11 cellular contexts compared by ENCODE assay signal in genomic region chr1:15231714-15232201, GRCh38. TPM values are rescaled to one million over a fixed set of nuclear protein-coding genes. Genes with fewer than 3 reads are reported as not detected.
DNase-seq lines count a peak whose midpoint lies in the region; ATAC-seq and TF ChIP-seq lines count a peak whose summit lies in the region.
"Had no signal": no experiment of that assay in that cellular context is flagged by ENCODE, and none has a peak within 500 bp of the region (broad histone marks: within the 10 kb centered on the region; RNA-seq: fewer than 3 reads in every experiment).

No MANE protein-coding gene starts in this region.

- TF ChIP-seq CTCF in CD14-positive monocyte (IDR thresholded peaks at IDR 0.05): no peak
- no peak for TF ChIP-seq CTCF in mesothelial cell of epicardium (IDR thresholded peaks at IDR 0.05; ENCODE audit: unreplicated experiment)

- intact Hi-C loops in CD14-positive monocyte (cut with micrococcal nuclease): no loop called here

- H3K4me1 Mint-ChIP-seq in CD14-positive monocyte (peaks cover 42% of the 10 kb centered on the region), mesothelial cell of epicardium (no peaks in the 10 kb centered on the region)
- H3K4me1 Mint-ChIP-seq in activated T-cell treated with anti-CD3 and anti-CD28 coated beads, Interleukin-2, amount 50 U/mL, for 4 hours (ENCODE audit: low read depth): peaks cover 13% of the 10 kb centered on the region

- peak overlapping the region; percentile 89 to 95 (median 92) for H3K27ac Mint-ChIP-seq in CD14-positive monocyte
- no peak overlapping the region for H3K27ac Mint-ChIP-seq in mesothelial cell of epicardium
- H3K27ac Mint-ChIP-seq: nephron had no signal

- peak overlapping the region in 1 of 2 donors; percentile 28 for H3K4me3 Mint-ChIP-seq in CD14-positive monocyte
- H3K4me3 Mint-ChIP-seq in activated T-cell treated with anti-CD3 and anti-CD28 coated beads, Interleukin-2, amount 50 U/mL, for 4 hours: no peak overlapping the region
- no peak overlapping the region for H3K4me3 Mint-ChIP-seq in mesothelial cell of epicardium
- H3K4me3 Mint-ChIP-seq: nephron had no signal

- no peaks in the 10 kb centered on the region for H3K36me3 Mint-ChIP-seq in CD14-positive monocyte
- H3K36me3 Mint-ChIP-seq in activated T-cell treated with anti-CD3 and anti-CD28 coated beads, Interleukin-2, amount 50 U/mL, for 4 hours (ENCODE audit: insufficient read depth): no peaks in the 10 kb centered on the region
- H3K36me3 Mint-ChIP-seq in mesothelial cell of epicardium: no peaks in the 10 kb centered on the region

- H3K27me3 Mint-ChIP-seq in CD14-positive monocyte (ENCODE audit: low read depth in 3 of 3) (no peaks in the 10 kb centered on the region), mesothelial cell of epicardium (ENCODE audit: low read depth) (no peaks in the 10 kb centered on the region)
- H3K27me3 Mint-ChIP-seq in activated T-cell treated with anti-CD3 and anti-CD28 coated beads, Interleukin-2, amount 50 U/mL, for 4 hours (ENCODE audit: low read depth): no peaks in the 10 kb centered on the region

- ATAC-seq in GM19372 (IDR thresholded peaks at IDR 0.05; ENCODE audit: low read depth, unreplicated experiment) (peak; percentile 81), HG03196 (IDR thresholded peaks at IDR 0.05; ENCODE audit: unreplicated experiment) (peak; percentile 94)
- ATAC-seq in activated T-cell treated with anti-CD3 and anti-CD28 coated beads, Interleukin-2, amount 50 U/mL, for 4 hours: peak; percentile 96 to 99

- peak; percentile 57 for DNase-seq in CD14-positive monocyte (ENCODE audit: low spot score)
- no peak for DNase-seq in activated T-cell treated with anti-CD3 and anti-CD28 coated beads, Interleukin-2, amount 50 U/mL, for 4 hours
- no peak for DNase-seq in NCI-H2171 treated with DMSO at 0.1 percent for 48 hours (lab: John Stamatoyannopoulos, UW)
- DNase-seq in central memory CD4-positive, alpha-beta T cell: no peak
- DNase-seq in NCI-H2227 (lab: John Stamatoyannopoulos, UW; ENCODE audit: unreplicated experiment): no peak
- DNase-seq in mesothelial cell of epicardium (ENCODE audit: low spot score in 2 of 2, unreplicated experiment in 2 of 2): no peak
- DNase-seq: NCI-H774 had no signal

- H3K9me3 Mint-ChIP-seq in CD14-positive monocyte: peaks cover 0 to 2% (median 0%) of the 10 kb centered on the region in 7 donors
- no peaks in the 10 kb centered on the region for H3K9me3 Mint-ChIP-seq in activated T-cell treated with anti-CD3 and anti-CD28 coated beads, Interleukin-2, amount 50 U/mL, for 4 hours
- no peaks in the 10 kb centered on the region for H3K9me3 Mint-ChIP-seq in mesothelial cell of epicardium
- H3K9me3 Mint-ChIP-seq: nephron had no signal

RNA-seq across cellular contexts. Expression of gene FHAD1, which starts 15.3 kb away (rescaled TPM):
- under 1 TPM in 1 of 2 donors, not detected in 1; 0.69 TPM for polyA plus RNA-seq in CD14-positive monocyte
- under 1 TPM; 0.08 to 0.50 (median 0.20) TPM for total RNA-seq in activated T-cell treated with anti-CD3 and anti-CD28 coated beads, Interleukin-2, amount 50 U/mL, for 4 hours
- 1.0 to 1.3 TPM (median 1.1 TPM) in 3 replicates for total RNA-seq in mesothelial cell of epicardium
- polyA plus RNA-seq: BJ had no signal
